Comparison of ENCODE assay signal across 14 cellular contexts in the genomic region with DNA sequence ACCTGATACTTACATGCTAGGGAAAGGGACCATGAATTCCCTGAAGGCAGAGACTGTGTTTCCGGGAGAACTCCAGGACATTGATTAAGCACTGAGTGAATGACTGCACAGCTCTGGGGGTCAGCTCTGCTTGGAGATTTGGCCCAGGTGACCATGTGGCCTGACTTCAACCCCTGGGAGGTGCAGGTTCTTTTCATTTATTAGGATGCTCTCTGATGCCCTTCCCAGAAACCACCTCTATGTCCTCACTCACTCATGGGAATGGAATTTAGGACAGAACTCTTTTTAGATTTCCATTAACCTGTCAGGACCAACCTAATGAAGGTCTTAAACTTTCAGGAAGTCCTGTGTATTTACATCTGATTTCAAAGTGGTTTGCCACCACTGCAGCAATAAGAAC.
A peak's percentile ranks its signal among the peaks of the same experiment; 100 is the strongest.
DNase-seq lines count a peak whose midpoint lies in the region; ATAC-seq and TF ChIP-seq lines count a peak whose summit lies in the region.
"Had no signal": no experiment of that assay in that cellular context is flagged by ENCODE, and none has a peak within 500 bp of the region (broad histone marks: within the 10 kb centered on the region; RNA-seq: fewer than 3 reads in every experiment).

No MANE protein-coding gene starts in this region.

- WGBS in body of pancreas, 2 donors = 54 to 60% methylated on average over 1 of the region's 1 CpG

- no peaks in the 10 kb centered on the region for H3K4me1 ChIP-seq in body of pancreas
- H3K4me1 ChIP-seq: HAP-1 had no signal

- H3K27me3 ChIP-seq in body of pancreas = no peaks in the 10 kb centered on the region

- no peak for TF ChIP-seq CTCF in body of pancreas (IDR thresholded peaks at IDR 0.05)

- no peak for TF ChIP-seq POLR2A in body of pancreas (IDR thresholded peaks at IDR 0.05)

- intact Hi-C loops in body of pancreas (cut with DNase I) = no loop called here

- peak; percentile 21 for ATAC-seq in body of pancreas
- ATAC-seq: GM23338 had no signal

- no peak for DNase-seq in body of pancreas
- peak; percentile 9 for DNase-seq in left kidney (ENCODE audit: low read depth, low spot score)
- peak; percentile 49 for DNase-seq in renal cortical epithelial cell (ENCODE audit: low read depth)
- DNase-seq in activated effector memory CD4-positive, alpha-beta T cell treated with Interleukin-2 at 50 U/mL for 16 hours = no peak
- DNase-seq in NCI-H446 (lab: John Stamatoyannopoulos, UW) = no peak
- DNase-seq in NCI-H1436 treated with DMSO at 0.1 percent for 48 hours (lab: John Stamatoyannopoulos, UW) = no peak
- DNase-seq: C1 segment of cervical spinal cord; CD4-positive, alpha-beta memory T cell; COR-L47; DMS153; DND-41; HFFc6 had no signal

- no peak overlapping the region for H3K4me3 ChIP-seq in body of pancreas
- H3K4me3 ChIP-seq: GM23338, HAP-1 had no signal

- H3K27ac ChIP-seq in body of pancreas = peak overlapping the region in 1 of 4 donors; percentile 20

- H3K36me3 ChIP-seq in body of pancreas (replicated peaks in 1 of 2; ENCODE audit: insufficient read depth in 1 of 2, low read depth in 2 of 2) = no peaks in the 10 kb centered on the region
- H3K36me3 ChIP-seq: HAP-1 had no signal

- H3K9me3 ChIP-seq in body of pancreas = no peaks in the 10 kb centered on the region
- H3K9me3 ChIP-seq: HAP-1 had no signal

Comparison
In these comparisons a context has a peak if more than half of its experiments do, and no peak if none do; other contexts are left out.
1. DNase-seq: peak in left kidney (single experiment) and renal cortical epithelial cell (single experiment); none in body of pancreas (0 of 4), activated effector memory CD4-positive, alpha-beta T cell treated with Interleukin-2 at 50 U/mL for 16 hours (single experiment), NCI-H446 (0 of 2) and NCI-H1436 treated with DMSO at 0.1 percent for 48 hours (single experiment).